ENCODE assay signal across 14 cellular contexts in the genomic region with DNA sequence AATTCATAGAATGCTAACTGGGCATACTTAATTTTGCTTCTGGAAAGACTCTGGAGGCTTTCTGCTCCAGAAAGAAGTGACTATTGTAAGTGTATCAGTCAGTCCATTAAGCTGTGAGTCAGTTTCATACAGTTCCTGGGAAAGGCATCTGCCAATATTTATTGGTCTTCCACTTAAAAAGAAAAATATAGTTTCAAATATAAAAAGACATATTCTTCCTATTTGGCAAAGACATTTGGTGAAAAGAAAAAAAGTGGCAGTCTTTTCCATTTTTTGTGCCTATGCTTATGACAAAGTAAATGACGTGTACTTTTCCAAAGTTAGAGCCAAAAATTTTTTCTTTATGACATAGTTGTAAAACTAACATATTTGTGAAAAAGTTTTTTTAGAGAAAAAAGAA. TPM values are rescaled to one million over a fixed set of nuclear protein-coding genes. Genes with fewer than 3 reads are reported as not detected.
DNase-seq lines count a peak whose midpoint lies in the region; TF ChIP-seq lines count a peak whose summit lies in the region.
"Had no signal": no experiment of that assay in that cellular context is flagged by ENCODE, and none has a peak within 500 bp of the region (broad histone marks: within the 10 kb centered on the region; RNA-seq: fewer than 3 reads in every experiment).

No MANE protein-coding gene starts in this region.

- H3K36me3 Mint-ChIP-seq in type B pancreatic cell: no peaks in the 10 kb centered on the region
- H3K36me3 Mint-ChIP-seq: CD8-positive, alpha-beta memory T cell had no signal

- H4K20me1 ChIP-seq in GM23248 (ENCODE audit: insufficient read depth) (no peaks in the 10 kb centered on the region), SK-N-SH (ENCODE audit: insufficient read depth) (no peaks in the 10 kb centered on the region), osteoblast (ENCODE audit: insufficient read depth, low read length) (no peaks in the 10 kb centered on the region)
- H4K20me1 ChIP-seq: BLaER1 had no signal

- H3K79me2 ChIP-seq in GM23248 (ENCODE audit: insufficient read depth): no peaks in the 10 kb centered on the region
- no peaks in the 10 kb centered on the region for H3K79me2 ChIP-seq in SK-N-SH (ENCODE audit: insufficient read depth)
- no peaks in the 10 kb centered on the region for H3K79me2 ChIP-seq in osteoblast (ENCODE audit: insufficient read depth, low read length)

- 5 to 13% methylated on average over 1 of the region's 1 CpG for WGBS in GM23248 (ENCODE audit: low coverage in 1 of 2, low lambda C conversion rate in 2 of 2, missing lambda C conversion rate in 2 of 2), 2 experiments
- WGBS in SK-N-SH (ENCODE audit: low lambda C conversion rate): 4% methylated on average over 1 of the region's 1 CpG

- CTCF ChIA-PET in SK-N-SH (lab: Yijun Ruan, JAX): interaction anchor here (0.6 to 9.5 kb wide), 16 partner anchors 8 to 808 kb away, joined by 3 to 104 read pairs (median 4); partner anchors contain the start of gene TMEM30B

- 0 out of 2 replicates have a peak, but pooled peaks cover 7% of the 10 kb centered on the region for H3F3A ChIP-seq in GM23248 (ENCODE audit: insufficient read depth)
- peaks cover 15% of the 10 kb centered on the region for H3F3A ChIP-seq in SK-N-SH (replicated peaks; ENCODE audit: insufficient read depth)

- in situ Hi-C loops in GM23248 (cut with MboI): no loop called here
- in situ Hi-C loops in KBM-7 (cut with MboI; ENCODE audit: low pct_unique_long_range_greater_than_20kb, low sequenced_read_pairs): no loop called here

- peaks cover 16% of the 10 kb centered on the region; the same call in 1 of the 2 replicates for H3K4me1 ChIP-seq in GM23248 (ENCODE audit: insufficient read depth)
- H3K4me1 ChIP-seq in SK-N-SH (ENCODE audit: control insufficient read depth in 1 of 2, insufficient read depth in 2 of 2, low read depth in 1 of 2, low read length in 1 of 2): no peaks in the 10 kb centered on the region; a peak in 1 of 4 replicates
- peaks cover 11% of the 10 kb centered on the region for H3K4me1 ChIP-seq in osteoblast (ENCODE audit: insufficient read depth, low read length)
- H3K4me1 ChIP-seq: BLaER1, Caco-2 had no signal

- no peaks in the 10 kb centered on the region for H3K9me3 ChIP-seq in GM23248 (ENCODE audit: low read depth)
- no peaks in the 10 kb centered on the region for H3K9me3 ChIP-seq in SK-N-SH
- H3K9me3 ChIP-seq in osteoblast (ENCODE audit: low read depth, low read length): no peaks in the 10 kb centered on the region
- H3K9me3 ChIP-seq: BLaER1, Caco-2 had no signal

- H3K4me1 Mint-ChIP-seq in type B pancreatic cell (ENCODE audit: unreplicated experiment): peaks cover 38% of the 10 kb centered on the region

- H3K27ac Mint-ChIP-seq in type B pancreatic cell: no peak overlapping the region
- H3K27ac Mint-ChIP-seq: CD8-positive, alpha-beta memory T cell; GM23338; H9 had no signal

- no peaks in the 10 kb centered on the region for H3K9me3 Mint-ChIP-seq in type B pancreatic cell
- H3K9me3 Mint-ChIP-seq: CD8-positive, alpha-beta memory T cell; GM23338; H9 had no signal

- TF ChIP-seq CTCF in SK-N-SH (IDR thresholded peaks at IDR 0.05) (no peak), osteoblast (IDR thresholded peaks at IDR 0.05; ENCODE audit: extremely low read depth, low read depth, low read length) (no peak), type B pancreatic cell (conservative IDR thresholded peaks at IDR 0.05) (no peak)

- H3K9me2 ChIP-seq in GM23248 (ENCODE audit: insufficient read depth) (no peaks in the 10 kb centered on the region), SK-N-SH (no peaks in the 10 kb centered on the region)

- POLR2A ChIA-PET in SK-N-SH (lab: Yijun Ruan, JAX): no interaction called here

- H3K4me2 ChIP-seq in GM23248 (ENCODE audit: unreplicated experiment) (no peak overlapping the region), SK-N-SH (no peak overlapping the region), osteoblast (ENCODE audit: insufficient read depth, low read length) (no peak overlapping the region)
- H3K4me2 ChIP-seq: GM23338 had no signal

- H3K27me3 ChIP-seq in GM23248 (replicated peaks; ENCODE audit: insufficient read depth): no peaks in the 10 kb centered on the region
- H3K27me3 ChIP-seq in SK-N-SH (ENCODE audit: insufficient read depth): no peaks in the 10 kb centered on the region
- H3K27me3 ChIP-seq in osteoblast (ENCODE audit: insufficient read depth, low read length): peaks cover 4% of the 10 kb centered on the region
- H3K27me3 ChIP-seq: BLaER1 had no signal

- H3K4me3 ChIP-seq in GM23248: no peak overlapping the region
- H3K4me3 ChIP-seq in SK-N-SH (ENCODE audit: low read depth in 2 of 2, low read length in 1 of 2): no peak overlapping the region
- H3K4me3 ChIP-seq in osteoblast (ENCODE audit: insufficient read depth, low read length): no peak overlapping the region
- H3K4me3 ChIP-seq: BLaER1, GM23338 had no signal

- peak in 1 of 2 experiments; percentile 88; a peak in 2 of 4 replicates for TF ChIP-seq EP300 in SK-N-SH (IDR thresholded peaks at IDR 0.05; ENCODE audit: borderline replicate concordance in 1 of 2, low read depth in 1 of 2, low read length in 1 of 2)

- peak; percentile 19 for DNase-seq in GM23248
- no peak for DNase-seq in SK-N-SH
- peak; percentile 38 for DNase-seq in fibroblast of gingiva (ENCODE audit: low read depth)
- DNase-seq in osteoblast (ENCODE audit: insufficient read length, low spot score, missing footprints): no peak
- no peak for DNase-seq in KBM-7
- no peak for DNase-seq in type B pancreatic cell (ENCODE audit: extremely low spot score, unreplicated experiment)
- no peak for DNase-seq in NOMO-1 treated with dmso at 0.1 percent for 144 hours (lab: John Stamatoyannopoulos, UW; ENCODE audit: unreplicated experiment)
- DNase-seq: Caco-2, DND-41, H9 had no signal

- H3K4me3 Mint-ChIP-seq in type B pancreatic cell: no peak overlapping the region
- H3K4me3 Mint-ChIP-seq: GM23338, H9 had no signal

- H3K36me3 ChIP-seq in GM23248 (ENCODE audit: low read depth): no peaks in the 10 kb centered on the region
- no peaks in the 10 kb centered on the region for H3K36me3 ChIP-seq in SK-N-SH (replicated peaks in 1 of 2; ENCODE audit: control insufficient read depth in 1 of 2, insufficient read depth in 2 of 2, low read length in 1 of 2)
- H3K36me3 ChIP-seq in osteoblast (ENCODE audit: insufficient read depth, low read length): no peaks in the 10 kb centered on the region
- H3K36me3 ChIP-seq: BLaER1 had no signal

- no peak for TF ChIP-seq RAD21 in SK-N-SH (IDR thresholded peaks at IDR 0.05; ENCODE audit: low read length)

- H3K27ac ChIP-seq in GM23248: no peak overlapping the region
- peak overlapping the region in 1 of 2 experiments; percentile 77; a peak in 2 of 4 replicates for H3K27ac ChIP-seq in SK-N-SH (ENCODE audit: low read depth in 2 of 2, low read length in 1 of 2)
- H3K27ac ChIP-seq in osteoblast (ENCODE audit: low read depth, low read length): peak overlapping the region; percentile 65
- H3K27ac ChIP-seq: BLaER1 had no signal

- H3K27me3 Mint-ChIP-seq in type B pancreatic cell: peaks cover 15% of the 10 kb centered on the region

- H3K9ac ChIP-seq in GM23248 (no peak overlapping the region), SK-N-SH (peak overlapping the region; percentile 22; the same call in 1 of the 2 replicates)
- H3K9ac ChIP-seq: BLaER1 had no signal

- H2AFZ ChIP-seq in GM23248: no peak overlapping the region
- H2AFZ ChIP-seq in SK-N-SH (ENCODE audit: low read depth): no peak overlapping the region
- H2AFZ ChIP-seq in osteoblast (ENCODE audit: low read length): no peak overlapping the region
- H2AFZ ChIP-seq: GM23338 had no signal

TF ChIP-seq in SK-N-SH, 30 proteins besides CTCF, POLR2A, EP300 and RAD21 (continues in another document):
- TF ChIP-seq FOXM1 (IDR thresholded peaks at IDR 0.05; ENCODE audit: low read depth) (peak; percentile 37; the same call in 1 of the 2 replicates), GATA2 (CRISPR knock-in tag; IDR thresholded peaks at IDR 0.05) (no peak), TEAD4 (IDR thresholded peaks at IDR 0.05; ENCODE audit: borderline replicate concordance, insufficient read depth) (peak; percentile 63; the same call in 1 of the 2 replicates), FOSL2 (IDR thresholded peaks at IDR 0.05; ENCODE audit: borderline replicate concordance, low read depth) (peak; percentile 49), NFIC (IDR thresholded peaks at IDR 0.05; ENCODE audit: borderline replicate concordance) (peak; percentile 85), FOXJ3 (CRISPR knock-in tag; IDR thresholded peaks at IDR 0.05) (no peak), SMC3 (IDR thresholded peaks at IDR 0.05; ENCODE audit: low read depth, low read length) (no peak), TCF12 (IDR thresholded peaks at IDR 0.05) (peak; percentile 67), SIN3A (IDR thresholded peaks at IDR 0.05; ENCODE audit: borderline replicate concordance, low read depth, low read length) (no peak), RFX5 (IDR thresholded peaks at IDR 0.05; ENCODE audit: low read length) (no peak), GABPA (IDR thresholded peaks at IDR 0.05; ENCODE audit: low read depth) (no peak), POLR2AphosphoS5 (IDR thresholded peaks at IDR 0.05; ENCODE audit: low read depth, low read length) (no peak), PBX3 (IDR thresholded peaks at IDR 0.05) (peak; percentile 86)

RNA-seq across cellular contexts. Expression of gene TMEM30B, which starts 12.3 kb away (rescaled TPM):
- total RNA-seq in GM23248 (2014; rRNA removed; shearing (Covaris generic)): 1.3 and 1.7 TPM in 2 replicates
- 0.29 and 0.35 TPM in 2 replicates for polyA plus RNA-seq in GM23248 (2016; fragmentation: Nextera tagmentation; extraction: Ambion mirVana)
- polyA plus RNA-seq in SK-N-SH (2012; rRNA removed): 0.13 and 0.15 TPM in 2 replicates
- 0.12 and 0.14 TPM in 2 replicates for polyA plus RNA-seq in SK-N-SH (2012; cell fraction: cytosol; rRNA removed)
- 0.04 and 0.08 TPM in 2 replicates for polyA plus RNA-seq in SK-N-SH (2012; cell fraction: nucleus; rRNA removed)
- total RNA-seq in osteoblast: 1.1 and 1.8 TPM in 2 replicates
- total RNA-seq in type B pancreatic cell (ENCODE audit: low replicate concordance): 12.2 and 25.3 TPM in 2 replicates
- total RNA-seq: HT1080 had no signal

RNA-seq across cellular contexts. Expression of gene PRKCH, which starts 52.6 kb away (rescaled TPM):
- 2.7 and 3.5 TPM in 2 replicates for total RNA-seq in GM23248 (2014; rRNA removed; shearing (Covaris generic))
- polyA plus RNA-seq in GM23248 (2016; fragmentation: Nextera tagmentation; extraction: Ambion mirVana) (2.4 and 2.9 TPM in 2 replicates), SK-N-SH (2012; rRNA removed) (3.9 and 4.2 TPM in 2 replicates)
- polyA plus RNA-seq in SK-N-SH (2012; cell fraction: cytosol; rRNA removed): 3.2 and 3.6 TPM in 2 replicates
- 4.2 and 5.0 TPM in 2 replicates for polyA plus RNA-seq in SK-N-SH (2012; cell fraction: nucleus; rRNA removed)
- total RNA-seq in osteoblast (3.2 and 3.3 TPM in 2 replicates), type B pancreatic cell (ENCODE audit: low replicate concordance) (19.1 and 59.0 TPM in 2 replicates)

Comparison
In these comparisons a context has a peak if more than half of its experiments do, and no peak if none do; other contexts are left out.
1. DNase-seq: peak in GM23248 (single experiment) and fibroblast of gingiva (single experiment); none in SK-N-SH (single experiment), osteoblast (single experiment), KBM-7 (single experiment), type B pancreatic cell (single experiment) and NOMO-1 treated with dmso at 0.1 percent for 144 hours (single experiment).